ENCODE assay signal across 8 cellular contexts in genomic region chr13:113802090-113802531, GRCh38. TPM values are rescaled to one million over a fixed set of nuclear protein-coding genes. Genes with fewer than 3 reads are reported as not detected.
A peak's percentile ranks its signal among the peaks of the same experiment; 100 is the strongest.
DNase-seq lines count a peak whose midpoint lies in the region; ATAC-seq and TF ChIP-seq lines count a peak whose summit lies in the region.

No MANE protein-coding gene starts in this region.

- H2BK15ac ChIP-seq in H9 (ENCODE audit: low read depth, low read length): no peak overlapping the region

- no peak overlapping the region for H3K4me3 ChIP-seq in SK-N-SH (ENCODE audit: low read depth in 2 of 2, low read length in 1 of 2)
- H3K4me3 ChIP-seq in cardiac muscle cell: no peak overlapping the region

- no peak overlapping the region for H3K27ac Mint-ChIP-seq in H9

- WGBS in H9 (ENCODE audit: extremely low coverage, insufficient read length, low lambda C conversion rate): no CpG with 5 or more reads among the region's 15 CpGs
- WGBS in SK-N-SH (ENCODE audit: low lambda C conversion rate): 17% methylated on average over 14 of the region's 15 CpGs

- no peak overlapping the region for H3K4ac ChIP-seq in H9 (ENCODE audit: low read depth, low read length)

- no peak overlapping the region for H2AK5ac ChIP-seq in H9 (ENCODE audit: insufficient read length, low read length)

- no peaks in the 10 kb centered on the region for H3K9me2 ChIP-seq in SK-N-SH

- H3K79me2 ChIP-seq in H9 (ENCODE audit: insufficient read depth, low read length): no peaks in the 10 kb centered on the region
- no peaks in the 10 kb centered on the region for H3K79me2 ChIP-seq in SK-N-SH (ENCODE audit: insufficient read depth)

- H3K4me1 Mint-ChIP-seq in H9: peaks cover 3 to 6% of the 10 kb centered on the region in 2 experiments; a peak in 2 of 4 replicates

- H3K4me2 ChIP-seq in H9 (ENCODE audit: insufficient read depth, insufficient read length, low read length): no peak overlapping the region
- no peak overlapping the region for H3K4me2 ChIP-seq in SK-N-SH

- no peak overlapping the region for H4K8ac ChIP-seq in H9 (replicated peaks; ENCODE audit: insufficient read length, low read depth, low read length)

- no peak overlapping the region for H3K4me3 Mint-ChIP-seq in H9

- H3K36me3 ChIP-seq in SK-N-SH (replicated peaks in 1 of 2; ENCODE audit: control insufficient read depth in 1 of 2, insufficient read depth in 2 of 2, low read length in 1 of 2): no peaks in the 10 kb centered on the region
- H3K36me3 ChIP-seq in cardiac muscle cell: no peaks in the 10 kb centered on the region

- H2BK120ac ChIP-seq in H9 (ENCODE audit: low read depth, low read length, poor library complexity, severe bottlenecking): no peak overlapping the region

- no peaks in the 10 kb centered on the region for H3K79me1 ChIP-seq in H9 (ENCODE audit: insufficient read depth, low read depth, low read length, poor library complexity, severe bottlenecking)

- H3K23ac ChIP-seq in H9 (ENCODE audit: insufficient read length, low read depth, low read length): no peak overlapping the region

- H3K27me3 ChIP-seq in H9 (ENCODE audit: insufficient read depth, low read length) (no peaks in the 10 kb centered on the region), SK-N-SH (ENCODE audit: insufficient read depth) (no peaks in the 10 kb centered on the region), cardiac muscle cell (no peaks in the 10 kb centered on the region)

- H3K27ac ChIP-seq in H9 (ENCODE audit: insufficient read length, low read depth, low read length) (no peak overlapping the region), SK-N-SH (ENCODE audit: low read depth in 2 of 2, low read length in 1 of 2) (peak overlapping the region in 1 of 2 experiments; percentile 80; a peak in 2 of 4 replicates), cardiac muscle cell (no peak overlapping the region)

- ATAC-seq in sciatic nerve: peak; percentile 87
- ATAC-seq in HG02981 (IDR thresholded peaks at IDR 0.05; ENCODE audit: unreplicated experiment): no peak
- ATAC-seq in HG03175 (IDR thresholded peaks at IDR 0.05; ENCODE audit: unreplicated experiment): no peak

- no peak for TF ChIP-seq EP300 in SK-N-SH (IDR thresholded peaks at IDR 0.05; ENCODE audit: borderline replicate concordance in 1 of 2, low read depth in 1 of 2, low read length in 1 of 2)

- CTCF ChIA-PET in SK-N-SH (lab: Yijun Ruan, JAX): interaction anchor here (0.6 to 1.6 kb wide), 5 partner anchors 14 to 78 kb away, joined by 3 to 6 read pairs (median 4); no protein-coding TSS in a partner anchor

- no peak overlapping the region for H2BK5ac ChIP-seq in H9 (ENCODE audit: insufficient read length, low read length)

- POLR2A ChIA-PET in SK-N-SH (lab: Yijun Ruan, JAX): no interaction called here

- no peak overlapping the region for H2BK12ac ChIP-seq in H9 (ENCODE audit: insufficient read length, low read depth, low read length)

- TF ChIP-seq CTCF in H9 (conservative IDR thresholded peaks at IDR 0.05): peak; percentile 22; the same call in 2 of the 3 replicates
- TF ChIP-seq CTCF in SK-N-SH (IDR thresholded peaks at IDR 0.05): peak; percentile 19; the same call in 1 of the 2 replicates
- peak; percentile 9 for TF ChIP-seq CTCF in cardiac muscle cell (IDR thresholded peaks at IDR 0.05; ENCODE audit: low read depth, low read length)

- no peak overlapping the region for H2BK20ac ChIP-seq in H9 (ENCODE audit: low read depth, low read length, poor library complexity, severe bottlenecking)

- H3K9me3 Mint-ChIP-seq in H9: no peaks in the 10 kb centered on the region; a peak in 1 of 5 replicates

- no peaks in the 10 kb centered on the region for H3F3A ChIP-seq in SK-N-SH (replicated peaks; ENCODE audit: insufficient read depth)

- H3K9ac ChIP-seq in H9 (ENCODE audit: extremely low read depth, insufficient read length, low read length) (no peak overlapping the region), SK-N-SH (no peak overlapping the region)

- no peak overlapping the region for H4K5ac ChIP-seq in H9 (ENCODE audit: insufficient read length, low read depth, low read length)

- H3K9me3 ChIP-seq in H9 (ENCODE audit: control insufficient read depth, low read depth, low read length) (no peaks in the 10 kb centered on the region), SK-N-SH (no peaks in the 10 kb centered on the region), cardiac muscle cell (ENCODE audit: low read depth) (no peaks in the 10 kb centered on the region)

- H3K36me3 Mint-ChIP-seq in H9 (ENCODE audit: insufficient read depth in 1 of 3, low read depth in 3 of 3): no peaks in the 10 kb centered on the region

- H4K91ac ChIP-seq in H9 (ENCODE audit: insufficient read length, low read depth, low read length): no peak overlapping the region

- H3T11ph ChIP-seq in H9 (ENCODE audit: low read length): no peak overlapping the region

- intact Hi-C loops in sciatic nerve (cut with DNase I): no loop called here

- H3K27me3 Mint-ChIP-seq in H9 (ENCODE audit: low read depth): no peaks in the 10 kb centered on the region

- no peaks in the 10 kb centered on the region for H4K20me1 ChIP-seq in H9 (ENCODE audit: control insufficient read depth, insufficient read depth, insufficient read length)
- no peaks in the 10 kb centered on the region for H4K20me1 ChIP-seq in SK-N-SH (ENCODE audit: insufficient read depth)

- no peak overlapping the region for H3K56ac ChIP-seq in H9 (ENCODE audit: insufficient read length, low read depth, low read length)

- H3K18ac ChIP-seq in H9 (ENCODE audit: insufficient read length, low read depth, low read length): no peak overlapping the region

- DNase-seq in H9 (peak; percentile 85), SK-N-SH (peak; percentile 97), cardiac muscle cell (ENCODE audit: low read depth in 1 of 2, low spot score in 1 of 2) (peak; percentile 58 to 83), sciatic nerve (ENCODE audit: low spot score) (peak; percentile 84), ureter (ENCODE audit: low spot score) (no peak), NCI-H446 (lab: John Stamatoyannopoulos, UW) (no peak)

- H3K4me1 ChIP-seq in H9 (ENCODE audit: insufficient read depth, low read length) (no peaks in the 10 kb centered on the region), SK-N-SH (ENCODE audit: control insufficient read depth in 1 of 2, insufficient read depth in 2 of 2, low read depth in 1 of 2, low read length in 1 of 2) (peaks cover 0 to 15% of the 10 kb centered on the region in 2 experiments; a peak in 1 of 4 replicates), cardiac muscle cell (ENCODE audit: low read depth) (peaks cover 9% of the 10 kb centered on the region)

- 0 out of 2 replicates have a peak, but pooled peaks have one; percentile 15 for TF ChIP-seq RAD21 in SK-N-SH (IDR thresholded peaks at IDR 0.05; ENCODE audit: low read length)

- peak overlapping the region; percentile 6; the same call in 1 of the 2 replicates for H3K14ac ChIP-seq in H9 (ENCODE audit: insufficient read depth, low read length)

- no peaks in the 10 kb centered on the region for H3K23me2 ChIP-seq in H9 (ENCODE audit: insufficient read length, low read depth, low read length, poor library complexity, severe bottlenecking)

- H2AFZ ChIP-seq in H9 (ENCODE audit: low read length) (no peak overlapping the region), SK-N-SH (ENCODE audit: low read depth) (0 out of 2 replicates have a peak overlapping the region, but pooled peaks have one; percentile 29)

TF ChIP-seq in SK-N-SH, 30 proteins besides CTCF, POLR2A, EP300 and RAD21:
- TF ChIP-seq SMC3 (IDR thresholded peaks at IDR 0.05; ENCODE audit: low read depth, low read length): peak; percentile 6; the same call in 1 of the 2 replicates
- TF ChIP-seq POLR2AphosphoS5 (IDR thresholded peaks at IDR 0.05; ENCODE audit: low read depth, low read length): no peak
- TF ChIP-seq GABPA (IDR thresholded peaks at IDR 0.05; ENCODE audit: low read depth): peak; percentile 67; the same call in 1 of the 2 replicates
- TF ChIP-seq IRF3 (IDR thresholded peaks at IDR 0.05; ENCODE audit: low read depth, low read length): no peak
- TF ChIP-seq MXI1 (IDR thresholded peaks at IDR 0.05; ENCODE audit: low read depth, low read length): peak; percentile 69
- TF ChIP-seq TAF1 (IDR thresholded peaks at IDR 0.05; ENCODE audit: borderline replicate concordance, low read depth, low read length): no peak

RNA-seq across cellular contexts. Expression of gene TMEM255B, which starts 43.1 kb away (rescaled TPM):
- total RNA-seq in H9 (2021): 2.1 and 2.8 TPM in 2 replicates
- 10.6 and 14.8 TPM in 2 replicates for polyA plus RNA-seq in SK-N-SH (2012; rRNA removed)
- polyA plus RNA-seq in SK-N-SH (2012; cell fraction: cytosol; rRNA removed): 9.5 and 11.0 TPM in 2 replicates
- 12.5 and 12.6 TPM in 2 replicates for polyA plus RNA-seq in SK-N-SH (2012; cell fraction: nucleus; rRNA removed)
- 0.46 TPM in 1 of 2 replicates, not detected in the other for total RNA-seq in cardiac muscle cell
- polyA plus RNA-seq in cardiac muscle cell: 0.17 and 0.97 TPM in 2 replicates
- total RNA-seq in sciatic nerve: 34.8 TPM
- 20.6 TPM for total RNA-seq in ureter

Comparison
In these comparisons a context has a peak if more than half of its experiments do, and no peak if none do; other contexts are left out.
1. DNase-seq: peak in H9 (single experiment), SK-N-SH (single experiment), cardiac muscle cell (2 of 2) and sciatic nerve (single experiment); none in ureter (single experiment) and NCI-H446 (0 of 2).
2. Peak in every context shown above with its lines, with median percentiles within 50 percentile points of each other: CTCF ChIP-seq.